ENCODE assay signal across 1 cellular context in genomic region chr2:98757904-98758421, GRCh38.
TF ChIP-seq lines count a peak whose summit lies in the region.

No MANE protein-coding gene starts in this region.

TF ChIP-seq in GM23338, 12 proteins besides CTCF, POLR2A, EP300 and RAD21 (continued from another document):
- no peak for TF ChIP-seq ZNF462 (CRISPR knock-in tag; IDR thresholded peaks at IDR 0.05)
- no peak for TF ChIP-seq EZH2 (IDR thresholded peaks at IDR 0.05; ENCODE audit: low read depth, unreplicated experiment)
- no peak for TF ChIP-seq ZNF331 (CRISPR knock-in tag; IDR thresholded peaks at IDR 0.05; ENCODE audit: low read depth)
TF ChIP-seq in GM23338: peak in this region for 0.
